Comparison of ENCODE assay signal across 8 cellular contexts in the genomic region with DNA sequence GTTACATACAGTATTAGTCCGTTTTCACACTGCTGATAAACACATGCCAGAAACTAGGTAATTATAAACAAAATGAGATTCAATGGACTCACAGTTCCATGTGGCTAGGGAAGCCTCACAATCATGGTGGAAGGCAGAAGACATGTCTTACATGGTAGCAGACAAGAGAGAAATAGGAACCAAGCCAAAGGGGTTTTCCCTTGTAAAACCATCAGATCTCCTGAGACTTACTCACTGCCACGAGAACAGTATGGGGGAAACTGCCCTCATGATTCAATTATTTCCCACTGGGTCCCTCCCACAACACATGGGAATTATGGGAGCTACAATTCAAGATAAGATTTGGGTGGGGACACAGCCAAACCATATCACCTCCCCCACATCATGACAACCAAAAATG. TPM values are rescaled to one million over a fixed set of nuclear protein-coding genes. Genes with fewer than 3 reads are reported as not detected.
DNase-seq lines count a peak whose midpoint lies in the region; ATAC-seq, FAIRE-seq and TF ChIP-seq lines count a peak whose summit lies in the region.
"Not testable (repeated sequence)": the region's sequence is repeated elsewhere in the genome, so short reads cannot be mapped to it uniquely, and the experiment has no call there.

No MANE protein-coding gene starts in this region.

- not testable (repeated sequence) for TF ChIP-seq EP300 in GM12878 (IDR thresholded peaks at IDR 0.05; ENCODE audit: borderline replicate concordance in 1 of 2, control insufficient read depth in 1 of 2, low read depth in 2 of 2, low read length in 2 of 2)

- H4K20me1 ChIP-seq in GM12878 (ENCODE audit: control insufficient read depth, insufficient read depth), result not testable (repeated sequence)

- not testable (repeated sequence) for H3K9ac ChIP-seq in GM12878 (ENCODE audit: control insufficient read depth, insufficient read depth, low read length)

- RAD21 ChIA-PET in GM12878 (lab: Charles Lee; ENCODE audit: unreplicated experiment), result interaction anchor here (0.8 to 2.8 kb wide), 2 partner anchors 43 to 44 kb away, joined by 3 to 17 read pairs; no protein-coding TSS in a partner anchor

- peaks cover 64% of the 10 kb centered on the region for H3K79me2 ChIP-seq in GM12878 (ENCODE audit: control insufficient read depth, insufficient read depth, low read length)

- H3K36me3 ChIP-seq in GM12878 (ENCODE audit: control insufficient read depth in 2 of 2, insufficient read depth in 2 of 2, low read length in 1 of 2), result not testable (repeated sequence)

- not testable (repeated sequence) for H3K27me3 ChIP-seq in GM12878 (replicated peaks in 1 of 2; ENCODE audit: control insufficient read depth in 2 of 2, insufficient read depth in 2 of 2, low read length in 1 of 2)

- not testable (repeated sequence) for BruUV-seq in GM12878 (replicated peaks; lab: Mats Ljungman, UMichigan)

- peaks cover 73% of the 10 kb centered on the region for H3K4me1 Mint-ChIP-seq in activated CD8-positive, alpha-beta T cell treated with anti-CD3 and anti-CD28 coated beads, Interleukin-2, amount 10 ng/mL, durations not matched to agents 7 days and 5 days (ENCODE audit: low read depth)
- peaks cover 82% of the 10 kb centered on the region for H3K4me1 Mint-ChIP-seq in stimulated activated naive CD8-positive, alpha-beta T cell treated with anti-CD3 and anti-CD28 coated beads, Interleukin-15, Interleukin-2, amounts not matched to agents 100 ng/mL and 50 ng/mL, for 24 hours (ENCODE audit: low read depth)

- CTCF ChIA-PET in activated CD8-positive, alpha-beta T cell treated with anti-CD3 and anti-CD28 coated beads, Interleukin-2, amount 10 ng/mL, durations not matched to agents 7 days and 5 days (lab: Charles Lee), result interaction anchor here (1.6 kb wide), 1 partner anchor 345 kb away, joined by 3 read pairs; no protein-coding TSS in a partner anchor
- CTCF ChIA-PET in GM12878 (lab: Yijun Ruan, JAX), result interaction anchor here (2.0 to 2.4 kb wide), 2 partner anchors 22 to 54 kb away, joined by 5 to 8 read pairs; no protein-coding TSS in a partner anchor

- 50% methylated on average over 2 of the region's 2 CpGs for WGBS in GM12878 (ENCODE audit: insufficient coverage, insufficient replicate concordance, low lambda C conversion rate, missing lambda C conversion rate)

- not testable (repeated sequence) for H3K9me3 ChIP-seq in GM12878 (replicated peaks; ENCODE audit: control insufficient read depth, insufficient read depth, low read length)

- not testable (repeated sequence) for H3K4me3 ChIP-seq in NB4 (ENCODE audit: low read depth, low read length); GM12878

- H2AFZ ChIP-seq in GM12878 (ENCODE audit: control insufficient read depth, low read depth, low read length), result not testable (repeated sequence)

- not testable (repeated sequence) for FAIRE-seq in GM12878 (lab: Jason Lieb, UNC)

- SMC1A ChIA-PET in GM12878 (lab: Charles Lee; ENCODE audit: uncharacterized antibody, unreplicated experiment), result interaction anchor here (0.6 to 3.5 kb wide), 5 partner anchors 18 to 242 kb away, joined by 3 to 19 read pairs (median 3); a partner anchor contains a TSS

- H3K4me3 Mint-ChIP-seq in activated CD8-positive, alpha-beta T cell treated with anti-CD3 and anti-CD28 coated beads, Interleukin-2, amount 10 ng/mL, durations not matched to agents 7 days and 5 days; stimulated activated naive CD8-positive, alpha-beta T cell treated with anti-CD3 and anti-CD28 coated beads, Interleukin-15, Interleukin-2, amounts not matched to agents 100 ng/mL and 50 ng/mL, for 24 hours: not testable (repeated sequence)

- not testable (repeated sequence) for TF ChIP-seq CTCF in NB4 (IDR thresholded peaks at IDR 0.05; ENCODE audit: low read depth, low read length); GM12878 (IDR thresholded peaks at IDR 0.05 in 2 of 3, conservative IDR thresholded peaks at IDR 0.05 in 1 of 3; ENCODE audit: control insufficient read depth in 2 of 3, extremely low read depth in 1 of 3, insufficient read depth in 1 of 3, low read depth in 3 of 3, low read length in 3 of 3)

- not testable (repeated sequence) for TF ChIP-seq POLR2A in NB4 (IDR thresholded peaks at IDR 0.05; ENCODE audit: extremely low read depth, insufficient read length); GM12878 (IDR thresholded peaks at IDR 0.05; ENCODE audit: low read depth, low read length)

- not testable (repeated sequence) for H3K9me3 Mint-ChIP-seq in activated CD8-positive, alpha-beta T cell treated with anti-CD3 and anti-CD28 coated beads, Interleukin-2, amount 10 ng/mL, durations not matched to agents 7 days and 5 days (ENCODE audit: insufficient read depth)
- peaks cover 11% of the 10 kb centered on the region for H3K9me3 Mint-ChIP-seq in stimulated activated naive CD8-positive, alpha-beta T cell treated with anti-CD3 and anti-CD28 coated beads, Interleukin-15, Interleukin-2, amounts not matched to agents 100 ng/mL and 50 ng/mL, for 24 hours

- H3K4me2 ChIP-seq in GM12878 (ENCODE audit: control insufficient read depth, insufficient read depth), result not testable (repeated sequence)

- not testable (repeated sequence) for H3K27me3 Mint-ChIP-seq in activated CD8-positive, alpha-beta T cell treated with anti-CD3 and anti-CD28 coated beads, Interleukin-2, amount 10 ng/mL, durations not matched to agents 7 days and 5 days (ENCODE audit: low read depth); stimulated activated naive CD8-positive, alpha-beta T cell treated with anti-CD3 and anti-CD28 coated beads, Interleukin-15, Interleukin-2, amounts not matched to agents 100 ng/mL and 50 ng/mL, for 24 hours

- 0 out of 2 replicates have a peak overlapping the region, but pooled peaks have one; percentile 15 for H3K27ac ChIP-seq in GM12878 (ENCODE audit: control insufficient read depth, insufficient read depth)

- ATAC-seq in GM18498 (IDR thresholded peaks at IDR 0.05; ENCODE audit: unreplicated experiment), result peak; percentile 29
- ATAC-seq in GM21528 (IDR thresholded peaks at IDR 0.05; ENCODE audit: low FRiP score, unreplicated experiment), result peak; percentile 26
- ATAC-seq in HG03095 (IDR thresholded peaks at IDR 0.05; ENCODE audit: unreplicated experiment), result peak; percentile 39
- not testable (repeated sequence) for ATAC-seq in activated CD8-positive, alpha-beta T cell treated with anti-CD3 and anti-CD28 coated beads, Interleukin-2, amount 10 ng/mL, durations not matched to agents 7 days and 5 days
- peak; percentile 44 for ATAC-seq in GM12878

- peak overlapping the region; percentile 5 for H3K27ac Mint-ChIP-seq in activated CD8-positive, alpha-beta T cell treated with anti-CD3 and anti-CD28 coated beads, Interleukin-2, amount 10 ng/mL, durations not matched to agents 7 days and 5 days
- H3K27ac Mint-ChIP-seq in stimulated activated naive CD8-positive, alpha-beta T cell treated with anti-CD3 and anti-CD28 coated beads, Interleukin-15, Interleukin-2, amounts not matched to agents 100 ng/mL and 50 ng/mL, for 24 hours, result peak overlapping the region; percentile 74

- POLR2A ChIA-PET in activated CD8-positive, alpha-beta T cell treated with anti-CD3 and anti-CD28 coated beads, Interleukin-2, amount 10 ng/mL, durations not matched to agents 7 days and 5 days (lab: Charles Lee), result not testable (repeated sequence)
- POLR2A ChIA-PET in GM12878 (lab: Charles Lee), result interaction anchor here (0.6 kb wide), 1 partner anchor 44 kb away, joined by 3 read pairs; no protein-coding TSS in a partner anchor

- DNase-seq in NB4 (ENCODE audit: low read depth) (peak; percentile 50), glomerular visceral epithelial cell (ENCODE audit: extremely low spot score) (peak; percentile 37)
- not testable (repeated sequence) for DNase-seq in activated CD8-positive, alpha-beta T cell treated with anti-CD3 and anti-CD28 coated beads, Interleukin-2, amount 10 ng/mL, durations not matched to agents 7 days and 5 days; GM12878 (ENCODE audit: low read depth, low spot score)

- in situ Hi-C loops in GM12878 (cut with MboI), result not testable (repeated sequence)

- TF ChIP-seq RAD21 in GM12878 (IDR thresholded peaks at IDR 0.05; ENCODE audit: insufficient read depth, low read depth, low read length), result not testable (repeated sequence)

- peaks cover 38% of the 10 kb centered on the region for H3K36me3 Mint-ChIP-seq in activated CD8-positive, alpha-beta T cell treated with anti-CD3 and anti-CD28 coated beads, Interleukin-2, amount 10 ng/mL, durations not matched to agents 7 days and 5 days (ENCODE audit: low read depth)
- H3K36me3 Mint-ChIP-seq in stimulated activated naive CD8-positive, alpha-beta T cell treated with anti-CD3 and anti-CD28 coated beads, Interleukin-15, Interleukin-2, amounts not matched to agents 100 ng/mL and 50 ng/mL, for 24 hours (ENCODE audit: low read depth), result peaks cover 34% of the 10 kb centered on the region

- intact Hi-C loops in GM12878 (cut with micrococcal nuclease; ENCODE audit: unreplicated experiment), result not testable (repeated sequence)

- H3K4me1 ChIP-seq in GM12878 (ENCODE audit: control insufficient read depth, insufficient read depth, low read length), result peaks cover 21% of the 10 kb centered on the region

RNA-seq across cellular contexts. Expression of a gene that starts 5.7 kb away (rescaled TPM):
- total RNA-seq in activated CD8-positive, alpha-beta T cell treated with anti-CD3 and anti-CD28 coated beads, Interleukin-2, amount 10 ng/mL, durations not matched to agents 7 days and 5 days, result 10 to 100 TPM; 41.5 to 47.1 TPM
- 74.7 and 94.2 TPM in 2 replicates for total RNA-seq in GM12878 (2013; cell fraction: nucleolus; rRNA removed)
- 16.7 and 17.0 TPM in 2 replicates for total RNA-seq in GM12878 (2014; rRNA removed)
- total RNA-seq in GM12878 (2014; rRNA removed; fragmentation: Illumina TruSeq; extraction: Trizol), result 13.2 and 14.3 TPM in 2 replicates
- total RNA-seq in GM12878 (2021), result 10.5 and 10.9 TPM in 2 replicates
- polyA plus RNA-seq in GM12878 (2011; ENCODE audit: low read depth), result 23.3 TPM
- 28.1 and 36.3 TPM in 2 replicates for polyA plus RNA-seq in GM12878 (2011; rRNA removed)
- polyA plus RNA-seq in GM12878 (2011; cell fraction: cytosol; rRNA removed), result 19.1 and 23.9 TPM in 2 replicates
- 37.0 and 38.2 TPM in 2 replicates for polyA plus RNA-seq in GM12878 (2011; cell fraction: nucleus; rRNA removed)
- polyA plus RNA-seq in GM12878 (2012), result 31.3 and 31.7 TPM in 2 replicates
- polyA plus RNA-seq in GM12878 (2014; fragmentation: Illumina TruSeq; extraction: Trizol), result 11.9 and 14.3 TPM in 2 replicates
- 1 to 10 TPM; 2.9 to 4.6 TPM for polyA plus RNA-seq in GM12878 (2014; fragmentation: Nextera tagmentation; extraction: Ambion mirVana)
- polyA plus RNA-seq in GM12878 (2014; rRNA removed), result 9.8 and 11.1 TPM in 2 replicates
- polyA plus RNA-seq in GM12878 (2016; fragmentation: Nextera tagmentation; extraction: Ambion mirVana), result 10 to 100 TPM; 20.3 to 22.0 TPM
- 91.4 and 121 TPM in 2 replicates for polyA minus RNA-seq in GM12878 (2011; rRNA and poly(A)+ RNA removed)
- polyA minus RNA-seq in GM12878 (2011; cell fraction: cytosol; rRNA and poly(A)+ RNA removed), result 10.2 and 11.4 TPM in 2 replicates
- polyA minus RNA-seq in GM12878 (2011; cell fraction: nucleus; rRNA and poly(A)+ RNA removed), result 36.8 and 53.6 TPM in 2 replicates

RNA-seq across cellular contexts. Expression of a gene that starts 17.8 kb away (rescaled TPM):
- total RNA-seq in activated CD8-positive, alpha-beta T cell treated with anti-CD3 and anti-CD28 coated beads, Interleukin-2, amount 10 ng/mL, durations not matched to agents 7 days and 5 days, result 10 to 100 TPM; 29.0 to 30.5 TPM
- 10.5 and 11.2 TPM in 2 replicates for total RNA-seq in GM12878 (2013; cell fraction: nucleolus; rRNA removed)
- total RNA-seq in GM12878 (2014; rRNA removed), result 39.5 and 43.2 TPM in 2 replicates
- total RNA-seq in GM12878 (2014; rRNA removed; fragmentation: Illumina TruSeq; extraction: Trizol), result 39.8 and 44.3 TPM in 2 replicates
- total RNA-seq in GM12878 (2021), result 28.9 and 30.6 TPM in 2 replicates
- polyA plus RNA-seq in GM12878 (2011; ENCODE audit: low read depth), result 28.9 TPM
- polyA plus RNA-seq in GM12878 (2011; rRNA removed), result 29.7 and 36.8 TPM in 2 replicates
- 25.2 and 28.7 TPM in 2 replicates for polyA plus RNA-seq in GM12878 (2011; cell fraction: cytosol; rRNA removed)
- 8.0 and 12.3 TPM in 2 replicates for polyA plus RNA-seq in GM12878 (2011; cell fraction: nucleus; rRNA removed)
- 23.1 and 30.3 TPM in 2 replicates for polyA plus RNA-seq in GM12878 (2012)
- polyA plus RNA-seq in GM12878 (2014; fragmentation: Illumina TruSeq; extraction: Trizol), result 38.7 and 40.9 TPM in 2 replicates
- polyA plus RNA-seq in GM12878 (2014; fragmentation: Nextera tagmentation; extraction: Ambion mirVana), result 10 to 100 TPM; 18.3 to 22.0 TPM
- polyA plus RNA-seq in GM12878 (2014; rRNA removed), result 34.6 and 36.2 TPM in 2 replicates
- 10 to 100 TPM; 39.9 to 42.6 TPM for polyA plus RNA-seq in GM12878 (2016; fragmentation: Nextera tagmentation; extraction: Ambion mirVana)
- 6.9 and 9.1 TPM in 2 replicates for polyA minus RNA-seq in GM12878 (2011; rRNA and poly(A)+ RNA removed)
- 7.7 and 13.1 TPM in 2 replicates for polyA minus RNA-seq in GM12878 (2011; cell fraction: cytosol; rRNA and poly(A)+ RNA removed)
- polyA minus RNA-seq in GM12878 (2011; cell fraction: nucleus; rRNA and poly(A)+ RNA removed), result 5.2 and 7.7 TPM in 2 replicates
